ENCODE assay signal across 1 cellular context in genomic region chr3:52784931-52785590, GRCh38.
TF ChIP-seq lines count a peak whose summit lies in the region.

No MANE protein-coding gene starts in this region.

TF ChIP-seq in HepG2, 621 proteins besides CTCF, POLR2A, EP300 and RAD21:
- no peak for TF ChIP-seq NFE2L2 (IDR thresholded peaks at IDR 0.05; ENCODE audit: low read length)
- no peak for TF ChIP-seq PATZ1 (CRISPR knock-in tag; IDR thresholded peaks at IDR 0.05)
- TF ChIP-seq SRF (IDR thresholded peaks at IDR 0.05; ENCODE audit: low read depth, low read length), result no peak
- TF ChIP-seq TGIF2 (CRISPR knock-in tag; IDR thresholded peaks at IDR 0.05), result no peak
- no peak for TF ChIP-seq ZNF207 (IDR thresholded peaks at IDR 0.05; ENCODE audit: borderline replicate concordance)
- TF ChIP-seq HINFP (CRISPR knock-in tag; IDR thresholded peaks at IDR 0.05; ENCODE audit: low read depth), result no peak
- no peak for TF ChIP-seq ZNF503 (CRISPR knock-in tag; IDR thresholded peaks at IDR 0.05)
- no peak for TF ChIP-seq ZNF576 (CRISPR knock-in tag; IDR thresholded peaks at IDR 0.05)
- no peak for TF ChIP-seq ZNF10 (CRISPR knock-in tag; IDR thresholded peaks at IDR 0.05; ENCODE audit: borderline replicate concordance, low read depth)
- TF ChIP-seq XBP1 (CRISPR knock-in tag; IDR thresholded peaks at IDR 0.05), result no peak
- TF ChIP-seq DNMT3B (CRISPR knock-in tag; conservative IDR thresholded peaks at IDR 0.05), result no peak
- TF ChIP-seq ZC3H13 (CRISPR knock-in tag; IDR thresholded peaks at IDR 0.05), result no peak
- TF ChIP-seq ZNF138 (CRISPR knock-in tag; IDR thresholded peaks at IDR 0.05; ENCODE audit: low read depth), result no peak
- TF ChIP-seq ATF5 (CRISPR knock-in tag; IDR thresholded peaks at IDR 0.05; ENCODE audit: low read depth), result no peak
- no peak for TF ChIP-seq MED8 (CRISPR knock-in tag; IDR thresholded peaks at IDR 0.05; ENCODE audit: insufficient replicate concordance)
- no peak for TF ChIP-seq ATF7 (IDR thresholded peaks at IDR 0.05)
- no peak for TF ChIP-seq ATF7 (CRISPR knock-in tag; IDR thresholded peaks at IDR 0.05)
- TF ChIP-seq RBFOX2 (IDR thresholded peaks at IDR 0.05; ENCODE audit: low read depth, low read length), result no peak
